Comparison of ENCODE assay signal across 1 cellular context in genomic region chr19:45862564-45863334, GRCh38.
TF ChIP-seq lines count a peak whose summit lies in the region.

Gene SYMPK, minus strand, starts transcription at chr19:45863147. Its CDS starts 8,652 bp downstream, at chr19:45854495.

TF ChIP-seq in WTC11, 78 proteins besides CTCF, POLR2A, EP300 and RAD21 (continued from another document and continues in another):
- no peak for TF ChIP-seq ATF6 (CRISPR knock-in tag; IDR thresholded peaks at IDR 0.05)
- no peak for TF ChIP-seq JUN (CRISPR knock-in tag; IDR thresholded peaks at IDR 0.05)
- TF ChIP-seq MYBL2 (CRISPR knock-in tag; IDR thresholded peaks at IDR 0.05): peak; percentile 61; the same call in 1 of the 2 replicates
- no peak for TF ChIP-seq SMAD3 (CRISPR knock-in tag; IDR thresholded peaks at IDR 0.05; ENCODE audit: borderline replicate concordance)
- TF ChIP-seq ATF3 (CRISPR knock-in tag; conservative IDR thresholded peaks at IDR 0.05): no peak
- TF ChIP-seq TEAD1 (CRISPR knock-in tag; IDR thresholded peaks at IDR 0.05): peak; percentile 60
- no peak for TF ChIP-seq AFF4 (CRISPR knock-in tag; IDR thresholded peaks at IDR 0.05; ENCODE audit: borderline replicate concordance)
- no peak for TF ChIP-seq ZNF138 (CRISPR knock-in tag; conservative IDR thresholded peaks at IDR 0.05)
- TF ChIP-seq STAT6 (CRISPR knock-in tag; conservative IDR thresholded peaks at IDR 0.05; ENCODE audit: low read depth): no peak
- no peak for TF ChIP-seq NR3C1 (CRISPR knock-in tag; conservative IDR thresholded peaks at IDR 0.05; ENCODE audit: low read depth)
- no peak for TF ChIP-seq HMGA2 (CRISPR knock-in tag; IDR thresholded peaks at IDR 0.05)
- no peak for TF ChIP-seq ZNF425 (CRISPR knock-in tag; conservative IDR thresholded peaks at IDR 0.05)
- no peak for TF ChIP-seq ERG (CRISPR knock-in tag; IDR thresholded peaks at IDR 0.05)
- TF ChIP-seq MLX (CRISPR knock-in tag; IDR thresholded peaks at IDR 0.05): no peak
- TF ChIP-seq NR1H2 (CRISPR knock-in tag; IDR thresholded peaks at IDR 0.05): no peak
- TF ChIP-seq RORB (CRISPR knock-in tag; IDR thresholded peaks at IDR 0.05): no peak
- TF ChIP-seq FOXP4 (CRISPR knock-in tag; IDR thresholded peaks at IDR 0.05): no peak; the same call in 1 of the 2 replicates
- peak; percentile 87 for TF ChIP-seq GABPB1 (CRISPR knock-in tag; IDR thresholded peaks at IDR 0.05)
- TF ChIP-seq PREB (CRISPR knock-in tag; IDR thresholded peaks at IDR 0.05; ENCODE audit: borderline replicate concordance): no peak
- no peak for TF ChIP-seq ZNF121 (CRISPR knock-in tag; IDR thresholded peaks at IDR 0.05)
- TF ChIP-seq E2F4 (CRISPR knock-in tag; IDR thresholded peaks at IDR 0.05; ENCODE audit: borderline replicate concordance, low read depth): 0 out of 2 replicates have a peak, but pooled peaks have one; percentile 39
- TF ChIP-seq GTF2I (CRISPR knock-in tag; conservative IDR thresholded peaks at IDR 0.05): peak; percentile 96
- TF ChIP-seq KAT7 (CRISPR knock-in tag; IDR thresholded peaks at IDR 0.05; ENCODE audit: borderline replicate concordance): no peak
- no peak for TF ChIP-seq IRF1 (CRISPR knock-in tag; IDR thresholded peaks at IDR 0.05)
- TF ChIP-seq JAZF1 (CRISPR knock-in tag; IDR thresholded peaks at IDR 0.05): no peak
- peak; percentile 87; the same call in 1 of the 2 replicates for TF ChIP-seq NFE2L1 (CRISPR knock-in tag; IDR thresholded peaks at IDR 0.05)
- TF ChIP-seq ZNF317 (CRISPR knock-in tag; IDR thresholded peaks at IDR 0.05; ENCODE audit: borderline replicate concordance, low read depth): no peak
- no peak for TF ChIP-seq ZNF219 (CRISPR knock-in tag; IDR thresholded peaks at IDR 0.05; ENCODE audit: borderline replicate concordance)
- peak; percentile 60 for TF ChIP-seq USF2 (CRISPR knock-in tag; IDR thresholded peaks at IDR 0.05)
- TF ChIP-seq SMAD4 (CRISPR knock-in tag; IDR thresholded peaks at IDR 0.05): no peak
- TF ChIP-seq ZNF512 (CRISPR knock-in tag; IDR thresholded peaks at IDR 0.05; ENCODE audit: borderline replicate concordance): no peak
- TF ChIP-seq SOX15 (CRISPR knock-in tag; IDR thresholded peaks at IDR 0.05): no peak
